9 cellular contexts compared by ENCODE assay signal in genomic region chr7:2732959-2733584, GRCh38. TPM values are rescaled to one million over a fixed set of nuclear protein-coding genes. Genes with fewer than 3 reads are reported as not detected.
DNase-seq lines count a peak whose midpoint lies in the region; ATAC-seq and TF ChIP-seq lines count a peak whose summit lies in the region.
"Had no signal": no experiment of that assay in that cellular context is flagged by ENCODE, and none has a peak within 500 bp of the region (broad histone marks: within the 10 kb centered on the region; RNA-seq: fewer than 3 reads in every experiment).

No MANE protein-coding gene starts in this region.

- intact Hi-C loops in PC-9 (cut with micrococcal nuclease; ENCODE audit: unreplicated experiment): loop anchor here (1.0 to 5.0 kb wide), 2 partner anchors 24 to 129 kb away; no protein-coding TSS in a partner anchor

- H3K36me3 Mint-ChIP-seq in osteocyte (ENCODE audit: unreplicated experiment): peaks cover 39% of the 10 kb centered on the region

- H3K27me3 Mint-ChIP-seq in osteocyte (ENCODE audit: unreplicated experiment): no peaks in the 10 kb centered on the region

- peak overlapping the region; percentile 38 for H3K27ac ChIP-seq in PC-9

- H3K9me2 ChIP-seq in PC-9 (ENCODE audit: insufficient read depth): no peaks in the 10 kb centered on the region

- POLR2A ChIA-PET in PC-9 (lab: Charles Lee; ENCODE audit: unreplicated experiment): interaction anchor here (0.7 kb wide), 1 partner anchor 364 kb away, joined by 4 read pairs; no protein-coding TSS in a partner anchor

- no TSS peak for BruUV-seq in PC-9 (replicated peaks; lab: Mats Ljungman, UMichigan)

- no peak overlapping the region for H2AFZ ChIP-seq in PC-9

- peaks cover 61% of the 10 kb centered on the region for H3K79me2 ChIP-seq in PC-9 (ENCODE audit: low read depth)

- H3K4me2 ChIP-seq in PC-9: peak overlapping the region; percentile 17

- H3K4me1 ChIP-seq in PC-9 (replicated peaks; ENCODE audit: insufficient read depth): peaks cover 19% of the 10 kb centered on the region

- H3K36me3 ChIP-seq in PC-9 (ENCODE audit: low read depth): peaks cover 23% of the 10 kb centered on the region

- no peaks in the 10 kb centered on the region; the same call in 1 of the 2 replicates for H4K20me1 ChIP-seq in PC-9 (ENCODE audit: insufficient read depth)

- TF ChIP-seq CTCF in PC-9 (conservative IDR thresholded peaks at IDR 0.05): no peak
- no peak for TF ChIP-seq CTCF in osteocyte (IDR thresholded peaks at IDR 0.05)

- H3K4me3 Mint-ChIP-seq in osteocyte (ENCODE audit: unreplicated experiment): no peak overlapping the region

- H3K9me3 Mint-ChIP-seq in osteocyte (ENCODE audit: unreplicated experiment): no peaks in the 10 kb centered on the region

- ATAC-seq in GM21526 (IDR thresholded peaks at IDR 0.05; ENCODE audit: low FRiP score, unreplicated experiment): no peak

- peaks cover 10% of the 10 kb centered on the region for H3K4me1 Mint-ChIP-seq in osteocyte (ENCODE audit: unreplicated experiment)

- no peak overlapping the region for H3K4me3 ChIP-seq in PC-9

- no peaks in the 10 kb centered on the region for H3K27me3 ChIP-seq in PC-9 (ENCODE audit: insufficient read depth, low read depth)

- peaks cover 28% of the 10 kb centered on the region for H3F3A ChIP-seq in PC-9 (ENCODE audit: insufficient read depth, low read depth)

- DNase-seq in CD1c-positive myeloid dendritic cell (ENCODE audit: extremely low spot score) (peak; percentile 42), PC-9 (peak; percentile 83 to 93), fibroblast of gingiva (ENCODE audit: low read depth) (peak; percentile 72), osteocyte (ENCODE audit: extremely low spot score, unreplicated experiment) (peak; percentile 70), H4 (ENCODE audit: low spot score) (no peak), SW 1271 (lab: John Stamatoyannopoulos, UW) (no peak), OCI-M1 (lab: John Stamatoyannopoulos, UW) (no peak)

- H3K27ac Mint-ChIP-seq in osteocyte (ENCODE audit: unreplicated experiment): peak overlapping the region; percentile 4

- H3K9me3 ChIP-seq in PC-9 (ENCODE audit: insufficient read depth, low read depth): peaks cover 7% of the 10 kb centered on the region; the same call in 1 of the 2 replicates

- CTCF ChIA-PET in PC-9 (lab: Charles Lee): interaction anchor here (0.7 to 1.4 kb wide), 2 partner anchors 23 to 25 kb away, joined by 3 to 4 read pairs; no protein-coding TSS in a partner anchor

RNA-seq across cellular contexts. Expression of gene AMZ1, which starts 45.1 kb away (rescaled TPM):
- 0.50 TPM in 1 of 2 replicates, not detected in the other for total RNA-seq in PC-9 (2021)
- 5.8 and 6.6 TPM in 2 replicates for total RNA-seq in osteocyte
- not detected in 2 replicates for total RNA-seq in H4 (2014; rRNA removed; shearing (Covaris generic))
- total RNA-seq: HT1080 had no signal

Comparison
In these comparisons a context has a peak if more than half of its experiments do, and no peak if none do; other contexts are left out.
1. DNase-seq: peak in CD1c-positive myeloid dendritic cell (single experiment), PC-9 (2 of 2), fibroblast of gingiva (single experiment) and osteocyte (single experiment); none in H4 (single experiment), SW 1271 (0 of 2) and OCI-M1 (single experiment).